3 cellular contexts compared by ENCODE assay signal in genomic region chr22:38440747-38441350, GRCh38.
TF ChIP-seq lines count a peak whose summit lies in the region.

No MANE protein-coding gene starts in this region.

TF ChIP-seq in HCT116, 20 proteins besides CTCF, POLR2A, EP300 and RAD21:
- no peak for TF ChIP-seq EZH2phosphoT487 (IDR thresholded peaks at IDR 0.05; ENCODE audit: borderline replicate concordance)
- TF ChIP-seq TCF7L2 (IDR thresholded peaks at IDR 0.05; ENCODE audit: borderline replicate concordance, extremely low read depth, insufficient read depth, insufficient read length) = no peak
- no peak for TF ChIP-seq REST (IDR thresholded peaks at IDR 0.05; ENCODE audit: low read depth)
- TF ChIP-seq SIN3A (IDR thresholded peaks at IDR 0.05; ENCODE audit: low read depth) = no peak
- TF ChIP-seq ZNF274 (IDR thresholded peaks at IDR 0.05; ENCODE audit: low read depth, low read length) = no peak
- TF ChIP-seq, protein P1, sequence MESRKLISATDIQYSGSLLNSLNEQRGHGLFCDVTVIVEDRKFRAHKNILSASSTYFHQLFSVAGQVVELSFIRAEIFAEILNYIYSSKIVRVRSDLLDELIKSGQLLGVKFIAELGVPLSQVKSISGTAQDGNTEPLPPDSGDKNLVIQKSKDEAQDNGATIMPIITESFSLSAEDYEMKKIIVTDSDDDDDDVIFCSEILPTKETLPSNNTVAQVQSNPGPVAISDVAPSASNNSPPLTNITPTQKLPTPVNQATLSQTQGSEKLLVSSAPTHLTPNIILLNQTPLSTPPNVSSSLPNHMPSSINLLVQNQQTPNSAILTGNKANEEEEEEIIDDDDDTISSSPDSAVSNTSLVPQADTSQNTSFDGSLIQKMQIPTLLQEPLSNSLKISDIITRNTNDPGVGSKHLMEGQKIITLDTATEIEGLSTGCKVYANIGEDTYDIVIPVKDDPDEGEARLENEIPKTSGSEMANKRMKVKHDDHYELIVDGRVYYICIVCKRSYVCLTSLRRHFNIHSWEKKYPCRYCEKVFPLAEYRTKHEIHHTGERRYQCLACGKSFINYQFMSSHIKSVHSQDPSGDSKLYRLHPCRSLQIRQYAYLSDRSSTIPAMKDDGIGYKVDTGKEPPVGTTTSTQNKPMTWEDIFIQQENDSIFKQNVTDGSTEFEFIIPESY (IDR thresholded peaks at IDR 0.05; ENCODE audit: extremely low read depth, insufficient replicate concordance, low read length) = no peak
- no peak for TF ChIP-seq CBX3 (IDR thresholded peaks at IDR 0.05; ENCODE audit: low read depth)
- no peak for TF ChIP-seq POLR2AphosphoS5 (IDR thresholded peaks at IDR 0.05; ENCODE audit: low read depth, low read length)
- no peak for TF ChIP-seq ZFX (IDR thresholded peaks at IDR 0.05)
- no peak for TF ChIP-seq MAX (IDR thresholded peaks at IDR 0.05)
- no peak for TF ChIP-seq ELF1 (IDR thresholded peaks at IDR 0.05; ENCODE audit: borderline replicate concordance, low read depth)
- TF ChIP-seq EZH2 (IDR thresholded peaks at IDR 0.05) = no peak
- TF ChIP-seq ATF3 (IDR thresholded peaks at IDR 0.05) = no peak
- no peak for TF ChIP-seq CEBPB (IDR thresholded peaks at IDR 0.05; ENCODE audit: low read depth)

TF ChIP-seq in SK-N-SH, 30 proteins besides CTCF, POLR2A, EP300 and RAD21:
- TF ChIP-seq MXI1 (IDR thresholded peaks at IDR 0.05; ENCODE audit: low read depth, low read length) (no peak), MAX (IDR thresholded peaks at IDR 0.05; ENCODE audit: low read depth) (no peak), SMC3 (IDR thresholded peaks at IDR 0.05; ENCODE audit: low read depth, low read length) (no peak), TEAD4 (IDR thresholded peaks at IDR 0.05; ENCODE audit: borderline replicate concordance, insufficient read depth) (no peak), REST (IDR thresholded peaks at IDR 0.05; ENCODE audit: low read depth, low read length) (no peak), RCOR1 (IDR thresholded peaks at IDR 0.05; ENCODE audit: low read length) (no peak), CHD2 (IDR thresholded peaks at IDR 0.05; ENCODE audit: low read length, partially characterized antibody) (no peak), EZH2phosphoT487 (IDR thresholded peaks at IDR 0.05; ENCODE audit: borderline replicate concordance, low read depth) (no peak), JUND (IDR thresholded peaks at IDR 0.05) (no peak), TAF1 (IDR thresholded peaks at IDR 0.05; ENCODE audit: borderline replicate concordance, low read depth, low read length) (no peak), FOSL2 (IDR thresholded peaks at IDR 0.05; ENCODE audit: borderline replicate concordance, low read depth) (no peak)
- TF ChIP-seq, protein P2, sequence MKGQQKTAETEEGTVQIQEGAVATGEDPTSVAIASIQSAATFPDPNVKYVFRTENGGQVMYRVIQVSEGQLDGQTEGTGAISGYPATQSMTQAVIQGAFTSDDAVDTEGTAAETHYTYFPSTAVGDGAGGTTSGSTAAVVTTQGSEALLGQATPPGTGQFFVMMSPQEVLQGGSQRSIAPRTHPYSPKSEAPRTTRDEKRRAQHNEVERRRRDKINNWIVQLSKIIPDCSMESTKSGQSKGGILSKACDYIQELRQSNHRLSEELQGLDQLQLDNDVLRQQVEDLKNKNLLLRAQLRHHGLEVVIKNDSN (IDR thresholded peaks at IDR 0.05; ENCODE audit: borderline replicate concordance, low read depth) = no peak

TF ChIP-seq in HEK293T, 16 proteins besides CTCF, POLR2A, EP300 and RAD21:
- TF ChIP-seq NFRKB (IDR thresholded peaks at IDR 0.05) (no peak), L3MBTL2 (conservative IDR thresholded peaks at IDR 0.05) (no peak), TARDBP (IDR thresholded peaks at IDR 0.05) (no peak), ARNT (IDR thresholded peaks at IDR 0.05) (no peak), FOXM1 (IDR thresholded peaks at IDR 0.05; ENCODE audit: borderline replicate concordance) (no peak), FOXK2 (IDR thresholded peaks at IDR 0.05) (no peak), HDGF (IDR thresholded peaks at IDR 0.05; ENCODE audit: borderline replicate concordance) (no peak), LEF1 (IDR thresholded peaks at IDR 0.05; ENCODE audit: borderline replicate concordance) (no peak), FOXA1 (IDR thresholded peaks at IDR 0.05) (no peak), CTBP1 (IDR thresholded peaks at IDR 0.05; ENCODE audit: borderline replicate concordance) (no peak), ZNF384 (IDR thresholded peaks at IDR 0.05) (no peak), ELF4 (IDR thresholded peaks at IDR 0.05) (no peak), BHLHE40 (IDR thresholded peaks at IDR 0.05; ENCODE audit: borderline replicate concordance) (no peak), SUZ12 (IDR thresholded peaks at IDR 0.05) (no peak)
- TF ChIP-seq, protein P3, sequence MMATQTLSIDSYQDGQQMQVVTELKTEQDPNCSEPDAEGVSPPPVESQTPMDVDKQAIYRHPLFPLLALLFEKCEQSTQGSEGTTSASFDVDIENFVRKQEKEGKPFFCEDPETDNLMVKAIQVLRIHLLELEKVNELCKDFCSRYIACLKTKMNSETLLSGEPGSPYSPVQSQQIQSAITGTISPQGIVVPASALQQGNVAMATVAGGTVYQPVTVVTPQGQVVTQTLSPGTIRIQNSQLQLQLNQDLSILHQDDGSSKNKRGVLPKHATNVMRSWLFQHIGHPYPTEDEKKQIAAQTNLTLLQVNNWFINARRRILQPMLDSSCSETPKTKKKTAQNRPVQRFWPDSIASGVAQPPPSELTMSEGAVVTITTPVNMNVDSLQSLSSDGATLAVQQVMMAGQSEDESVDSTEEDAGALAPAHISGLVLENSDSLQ (IDR thresholded peaks at IDR 0.05) = no peak
